Comparison of ENCODE assay signal across 10 cellular contexts in genomic region chr11:94638902-94639373, GRCh38.
DNase-seq lines count a peak whose midpoint lies in the region; ATAC-seq and TF ChIP-seq lines count a peak whose summit lies in the region.
"Had no signal": no experiment of that assay in that cellular context is flagged by ENCODE, and none has a peak within 500 bp of the region (broad histone marks: within the 10 kb centered on the region; RNA-seq: fewer than 3 reads in every experiment).

No MANE protein-coding gene starts in this region.

- ATAC-seq in left lobe of liver (peak; percentile 41), GM18861 (IDR thresholded peaks at IDR 0.05; ENCODE audit: unreplicated experiment) (no peak)

- BruUV-seq in A673 (replicated peaks; lab: Mats Ljungman, UMichigan): no TSS peak

- no peak for TF ChIP-seq POLR2A in transverse colon (IDR thresholded peaks at IDR 0.05)

- H3K9me3 Mint-ChIP-seq in activated CD4-positive, alpha-beta T cell treated with anti-CD3 and anti-CD28 coated beads, Interleukin-2, amount 10 ng/mL, durations not matched to agents 7 days and 5 days: no peaks in the 10 kb centered on the region

- POLR2A ChIA-PET in activated CD4-positive, alpha-beta T cell treated with anti-CD3 and anti-CD28 coated beads, Interleukin-2, amount 10 ng/mL, durations not matched to agents 7 days and 5 days (lab: Charles Lee): no interaction called here
- POLR2A ChIA-PET in A673 (lab: Charles Lee; ENCODE audit: low non-redundant PET): interaction anchor here (0.6 kb wide), 1 partner anchor 10 kb away, joined by 5 read pairs; no protein-coding TSS in a partner anchor

- in situ Hi-C loops in transverse colon (cut with MboI; ENCODE audit: low pct_ligation_motif_present in 1 of 4, low pct_unique_long_range_greater_than_20kb in 1 of 4, low sequenced_read_pairs in 3 of 4): loop anchor here in 1 of 4 donors (25.0 kb wide), 1 partner anchor 248 kb away; no protein-coding TSS in a partner anchor

- no peak overlapping the region for H3K4me3 Mint-ChIP-seq in activated CD4-positive, alpha-beta T cell treated with anti-CD3 and anti-CD28 coated beads, Interleukin-2, amount 10 ng/mL, durations not matched to agents 7 days and 5 days

- CTCF ChIA-PET in activated CD4-positive, alpha-beta T cell treated with anti-CD3 and anti-CD28 coated beads, Interleukin-2, amount 10 ng/mL, durations not matched to agents 7 days and 5 days (lab: Charles Lee): interaction anchor here (0.7 kb wide), 1 partner anchor 19 kb away, joined by 3 read pairs; no protein-coding TSS in a partner anchor
- CTCF ChIA-PET in A673 (lab: Charles Lee): no interaction called here

- peak overlapping the region; percentile 76 for H3K27ac Mint-ChIP-seq in activated CD4-positive, alpha-beta T cell treated with anti-CD3 and anti-CD28 coated beads, Interleukin-2, amount 10 ng/mL, durations not matched to agents 7 days and 5 days

- peaks cover 0 to 9% (median 2%) of the 10 kb centered on the region in 4 donors for H3K4me1 ChIP-seq in transverse colon
- no peaks in the 10 kb centered on the region for H3K4me1 ChIP-seq in A673 (ENCODE audit: insufficient read depth, low read length, poor library complexity, severe bottlenecking)

- H3K36me3 Mint-ChIP-seq in activated CD4-positive, alpha-beta T cell treated with anti-CD3 and anti-CD28 coated beads, Interleukin-2, amount 10 ng/mL, durations not matched to agents 7 days and 5 days (ENCODE audit: low read depth): no peaks in the 10 kb centered on the region

- H3K27ac ChIP-seq in angular gyrus (ENCODE audit: low read depth, low read length): peak overlapping the region; percentile 44
- H3K27ac ChIP-seq in transverse colon: peak overlapping the region; percentile 11 to 61 (median 46)
- H3K27ac ChIP-seq in A673 (ENCODE audit: low read depth, low read length, poor library complexity, severe bottlenecking): no peak overlapping the region
- H3K27ac ChIP-seq: C4-2B, SK-N-MC had no signal

- TF ChIP-seq EP300 in transverse colon (IDR thresholded peaks at IDR 0.05; ENCODE audit: low read depth): no peak

- 30 to 48% methylated on average over 2 to 4 of the region's 4 CpGs for WGBS in transverse colon (ENCODE audit: low coverage in 1 of 2), 2 donors

- peaks cover 14% of the 10 kb centered on the region for H3K4me1 Mint-ChIP-seq in activated CD4-positive, alpha-beta T cell treated with anti-CD3 and anti-CD28 coated beads, Interleukin-2, amount 10 ng/mL, durations not matched to agents 7 days and 5 days

- intact Hi-C loops in transverse colon (cut with DNase I; ENCODE audit: low total_unique reads) (no loop called here), A673 (cut with micrococcal nuclease; ENCODE audit: unreplicated experiment) (no loop called here)

- TF ChIP-seq CTCF in transverse colon (IDR thresholded peaks at IDR 0.05) (no peak), A673 (conservative IDR thresholded peaks at IDR 0.05; ENCODE audit: low read depth, low read length) (no peak)

- H3K4me3 ChIP-seq in transverse colon (no peak overlapping the region), A673 (ENCODE audit: low read depth, low read length, poor library complexity, severe bottlenecking) (no peak overlapping the region)
- H3K4me3 ChIP-seq: SK-N-MC had no signal

- H3K9me3 ChIP-seq in transverse colon (no peaks in the 10 kb centered on the region), A673 (ENCODE audit: low read depth, low read length, poor library complexity, severe bottlenecking) (no peaks in the 10 kb centered on the region)

- H3K36me3 ChIP-seq in transverse colon: no peaks in the 10 kb centered on the region
- H3K36me3 ChIP-seq in A673 (ENCODE audit: insufficient read depth, low read length, poor library complexity, severe bottlenecking): no peaks in the 10 kb centered on the region

- H3K27me3 ChIP-seq in transverse colon (no peaks in the 10 kb centered on the region), A673 (replicated peaks; ENCODE audit: insufficient read depth, low read depth, low read length, poor library complexity) (no peaks in the 10 kb centered on the region)

- no peak for DNase-seq in activated CD4-positive, alpha-beta T cell treated with anti-CD3 and anti-CD28 coated beads, Interleukin-2, amount 10 ng/mL, durations not matched to agents 7 days and 5 days
- DNase-seq in activated CD4-positive, alpha-beta T cell treated with anti-CD3 and anti-CD28 coated beads for 4 hours: no peak
- DNase-seq in left lobe of liver (ENCODE audit: low spot score) (no peak), transverse colon (no peak), A673 (ENCODE audit: low spot score) (no peak), T-helper 9 cell (no peak)

- no peaks in the 10 kb centered on the region for H3K27me3 Mint-ChIP-seq in activated CD4-positive, alpha-beta T cell treated with anti-CD3 and anti-CD28 coated beads, Interleukin-2, amount 10 ng/mL, durations not matched to agents 7 days and 5 days
